ENCODE assay signal across 15 cellular contexts in genomic region chr21:8992731-8993174, GRCh38.
DNase-seq lines count a peak whose midpoint lies in the region; ATAC-seq and TF ChIP-seq lines count a peak whose summit lies in the region.
"Had no signal": no experiment of that assay in that cellular context is flagged by ENCODE, and none has a peak within 500 bp of the region (broad histone marks: within the 10 kb centered on the region; RNA-seq: fewer than 3 reads in every experiment).

No MANE protein-coding gene starts in this region.

- no peaks in the 10 kb centered on the region for H3K27me3 Mint-ChIP-seq in activated CD4-positive, alpha-beta T cell treated with anti-CD3 and anti-CD28 coated beads, Interleukin-2, amount 10 ng/mL, durations not matched to agents 24 days and 14 days
- peaks cover 58% of the 10 kb centered on the region for H3K27me3 Mint-ChIP-seq in WTC11 (ENCODE audit: low read depth)
- H3K27me3 Mint-ChIP-seq in stimulated activated naive CD8-positive, alpha-beta T cell treated with anti-CD3 and anti-CD28 coated beads, Interleukin-15, amount 100 ng/mL, for 72 hours: peaks cover 42% of the 10 kb centered on the region

- CTCF ChIA-PET in WTC11 (lab: Charles Lee): no interaction called here

- no peak overlapping the region for H3K27ac Mint-ChIP-seq in activated CD4-positive, alpha-beta T cell treated with anti-CD3 and anti-CD28 coated beads, Interleukin-2, amount 10 ng/mL, durations not matched to agents 24 days and 14 days
- no peak overlapping the region for H3K27ac Mint-ChIP-seq in WTC11
- no peak overlapping the region for H3K27ac Mint-ChIP-seq in stimulated activated naive CD8-positive, alpha-beta T cell treated with anti-CD3 and anti-CD28 coated beads, Interleukin-15, amount 100 ng/mL, for 72 hours
- H3K27ac Mint-ChIP-seq: HFFc6 had no signal

- no peak for TF ChIP-seq CTCF in WTC11 (IDR thresholded peaks at IDR 0.05)

- no peaks in the 10 kb centered on the region for H3K36me3 Mint-ChIP-seq in activated CD4-positive, alpha-beta T cell treated with anti-CD3 and anti-CD28 coated beads, Interleukin-2, amount 10 ng/mL, durations not matched to agents 24 days and 14 days (ENCODE audit: low read depth)
- peaks cover 91% of the 10 kb centered on the region for H3K36me3 Mint-ChIP-seq in WTC11

- POLR2A ChIA-PET in WTC11 (lab: Charles Lee): no interaction called here

- peak; percentile 51 for DNase-seq in activated CD4-positive, alpha-beta T cell treated with anti-CD3 and anti-CD28 coated beads, Interleukin-2, amount 10 ng/mL, durations not matched to agents 24 days and 14 days
- no peak for DNase-seq in activated CD4-positive, alpha-beta T cell treated with anti-CD3 and anti-CD28 coated beads, Interleukin-2, amount 50 U/mL, for 48 hours
- DNase-seq in WTC11 (ENCODE audit: low spot score) (no peak), inferior parietal cortex (ENCODE audit: extremely low spot score) (peak; percentile 30), 8988T (no peak), HCEC 1CT (no peak)
- no peak for DNase-seq in stimulated activated naive CD8-positive, alpha-beta T cell treated with anti-CD3 and anti-CD28 coated beads, Interleukin-15, amount 100 ng/mL, for 72 hours
- DNase-seq: ACHN; activated CD8-positive, alpha-beta memory T cell treated with anti-CD3 and anti-CD28 coated beads, Interleukin-2, amount 50 U/mL, for 4 hours; amygdala; HFFc6; hypothalamus; NCI-H2171; RPMI8226 had no signal

- H3K4me1 Mint-ChIP-seq in activated CD4-positive, alpha-beta T cell treated with anti-CD3 and anti-CD28 coated beads, Interleukin-2, amount 10 ng/mL, durations not matched to agents 24 days and 14 days: no peaks in the 10 kb centered on the region
- no peaks in the 10 kb centered on the region for H3K4me1 Mint-ChIP-seq in WTC11
- no peaks in the 10 kb centered on the region for H3K4me1 Mint-ChIP-seq in stimulated activated naive CD8-positive, alpha-beta T cell treated with anti-CD3 and anti-CD28 coated beads, Interleukin-15, amount 100 ng/mL, for 72 hours

- no peak overlapping the region for H3K4me3 Mint-ChIP-seq in activated CD4-positive, alpha-beta T cell treated with anti-CD3 and anti-CD28 coated beads, Interleukin-2, amount 10 ng/mL, durations not matched to agents 24 days and 14 days
- H3K4me3 Mint-ChIP-seq in WTC11: no peak overlapping the region
- no peak overlapping the region for H3K4me3 Mint-ChIP-seq in stimulated activated naive CD8-positive, alpha-beta T cell treated with anti-CD3 and anti-CD28 coated beads, Interleukin-15, amount 100 ng/mL, for 72 hours
- H3K4me3 Mint-ChIP-seq: HFFc6 had no signal

- intact Hi-C loops in activated CD4-positive, alpha-beta T cell treated with anti-CD3 and anti-CD28 coated beads, Interleukin-2, amount 10 ng/mL, durations not matched to agents 24 days and 14 days (cut with micrococcal nuclease): no loop called here

- ATAC-seq in WTC11 (peak; percentile 12), HG02759 (IDR thresholded peaks at IDR 0.05; ENCODE audit: unreplicated experiment) (no peak)
- ATAC-seq in stimulated activated naive CD8-positive, alpha-beta T cell treated with anti-CD3 and anti-CD28 coated beads, Interleukin-15, amount 100 ng/mL, for 72 hours: peak; percentile 43

- H3K9me3 Mint-ChIP-seq in activated CD4-positive, alpha-beta T cell treated with anti-CD3 and anti-CD28 coated beads, Interleukin-2, amount 10 ng/mL, durations not matched to agents 24 days and 14 days: peaks cover 51% of the 10 kb centered on the region
- peaks cover 90% of the 10 kb centered on the region for H3K9me3 Mint-ChIP-seq in WTC11
- peaks cover 37 to 39% of the 10 kb centered on the region in 2 donors for H3K9me3 Mint-ChIP-seq in stimulated activated naive CD8-positive, alpha-beta T cell treated with anti-CD3 and anti-CD28 coated beads, Interleukin-15, amount 100 ng/mL, for 72 hours

TF ChIP-seq in WTC11, 78 proteins besides CTCF, POLR2A, EP300 and RAD21:
- peak; percentile 54; the same call in 1 of the 2 replicates for TF ChIP-seq IRF1 (CRISPR knock-in tag; IDR thresholded peaks at IDR 0.05)
- no peak for TF ChIP-seq ZBTB43 (CRISPR knock-in tag; IDR thresholded peaks at IDR 0.05)
- peak; percentile 16; the same call in 1 of the 2 replicates for TF ChIP-seq SMAD4 (CRISPR knock-in tag; IDR thresholded peaks at IDR 0.05)
- peak; percentile 42; the same call in 1 of the 2 replicates for TF ChIP-seq ZNF219 (CRISPR knock-in tag; IDR thresholded peaks at IDR 0.05; ENCODE audit: borderline replicate concordance)
- TF ChIP-seq JUN (CRISPR knock-in tag; IDR thresholded peaks at IDR 0.05): peak; percentile 79; the same call in 1 of the 2 replicates

Comparison
In these comparisons a context has a peak if more than half of its experiments do, and no peak if none do; other contexts are left out.
1. DNase-seq: peak in activated CD4-positive, alpha-beta T cell treated with anti-CD3 and anti-CD28 coated beads, Interleukin-2, amount 10 ng/mL, durations not matched to agents 24 days and 14 days (single experiment) and inferior parietal cortex (single experiment); none in activated CD4-positive, alpha-beta T cell treated with anti-CD3 and anti-CD28 coated beads, Interleukin-2, amount 50 U/mL, for 48 hours (0 of 2), WTC11 (single experiment), stimulated activated naive CD8-positive, alpha-beta T cell treated with anti-CD3 and anti-CD28 coated beads, Interleukin-15, amount 100 ng/mL, for 72 hours (0 of 2), 8988T (single experiment) and HCEC 1CT (single experiment).